ENCODE assay signal across 29 cellular contexts in genomic region chr4:48449151-48449550, GRCh38. TPM values are rescaled to one million over a fixed set of nuclear protein-coding genes. Genes with fewer than 3 reads are reported as not detected.
"Had no signal": no experiment of that assay in that cellular context is flagged by ENCODE, and none has a peak within 500 bp of the region (broad histone marks: within the 10 kb centered on the region; RNA-seq: fewer than 3 reads in every experiment).

No MANE protein-coding gene starts in this region.

- H3K27me3 ChIP-seq: hepatocyte, pancreas, sigmoid colon, suprapubic skin, tibial artery, upper lobe of right lung, uterus had no signal

- H3K36me3 ChIP-seq: left ventricle myocardium inferior, pancreas, prostate gland, sigmoid colon, spleen, suprapubic skin, thoracic aorta, tibial artery, upper lobe of right lung, uterus had no signal

- H3K4me2 ChIP-seq: hepatocyte had no signal

- H3K4me3 ChIP-seq: hepatocyte, left ventricle myocardium inferior, lung, pancreas, prostate gland, sigmoid colon, spleen, suprapubic skin, thoracic aorta, tibial artery, upper lobe of right lung, uterus had no signal

- H3K27ac ChIP-seq: hepatocyte, left ventricle myocardium inferior, pancreas, prostate gland, sigmoid colon, spleen, suprapubic skin, thoracic aorta, tibial artery, upper lobe of right lung, uterus had no signal

- ATAC-seq: natural killer cell; pancreas; right cardiac atrium; stimulated activated effector memory CD8-positive, alpha-beta T cell treated with anti-CD3 and anti-CD28 coated beads, Interleukin-12 subunit alpha, Interleukin-12 subunit beta, amount 100 ng/mL, for 72 hours; upper lobe of right lung had no signal

- H3K79me2 ChIP-seq: hepatocyte had no signal

- DNase-seq: islet precursor cell; left ventricle myocardium inferior; mesendoderm; naive B cell; natural killer cell; nephron progenitor cell; pancreas; posterior cingulate gyrus; retina; right cardiac atrium; sigmoid colon; small intestine; spleen; stimulated activated CD4-positive, alpha-beta T cell treated with anti-CD3 and anti-CD28 coated beads, Interleukin-4, amount 100 ng/mL, for 24 hours; stimulated activated naive CD4-positive, alpha-beta T cell; tibial artery; upper lobe of right lung; uterus had no signal

- H3K4me1 ChIP-seq: left ventricle myocardium inferior, pancreas, prostate gland, sigmoid colon, spleen, suprapubic skin, tibial artery, upper lobe of right lung, uterus had no signal

- H3K9me3 ChIP-seq: left ventricle myocardium inferior, pancreas, prostate gland, sigmoid colon, spleen, suprapubic skin, thoracic aorta, tibial artery, upper lobe of right lung, uterus had no signal

- H2AFZ ChIP-seq: hepatocyte had no signal

RNA-seq across cellular contexts. Expression of gene SLC10A4, which starts 34.0 kb away (rescaled TPM):
- total RNA-seq: left ventricle myocardium inferior, mononuclear cell, pancreas, subcutaneous adipose tissue had no signal

RNA-seq across cellular contexts. Expression of gene ZAR1, which starts 40.9 kb away (rescaled TPM):
- total RNA-seq: hepatocyte, kidney epithelial cell, left ventricle myocardium inferior, lower leg skin, lung, mononuclear cell, natural killer cell, omental fat pad, pancreas, right cardiac atrium, sigmoid colon, spleen, subcutaneous adipose tissue, suprapubic skin had no signal
- polyA plus RNA-seq: hepatocyte, pancreas, right cardiac atrium, sigmoid colon, small intestine, spleen had no signal
